In the genomic region with DNA sequence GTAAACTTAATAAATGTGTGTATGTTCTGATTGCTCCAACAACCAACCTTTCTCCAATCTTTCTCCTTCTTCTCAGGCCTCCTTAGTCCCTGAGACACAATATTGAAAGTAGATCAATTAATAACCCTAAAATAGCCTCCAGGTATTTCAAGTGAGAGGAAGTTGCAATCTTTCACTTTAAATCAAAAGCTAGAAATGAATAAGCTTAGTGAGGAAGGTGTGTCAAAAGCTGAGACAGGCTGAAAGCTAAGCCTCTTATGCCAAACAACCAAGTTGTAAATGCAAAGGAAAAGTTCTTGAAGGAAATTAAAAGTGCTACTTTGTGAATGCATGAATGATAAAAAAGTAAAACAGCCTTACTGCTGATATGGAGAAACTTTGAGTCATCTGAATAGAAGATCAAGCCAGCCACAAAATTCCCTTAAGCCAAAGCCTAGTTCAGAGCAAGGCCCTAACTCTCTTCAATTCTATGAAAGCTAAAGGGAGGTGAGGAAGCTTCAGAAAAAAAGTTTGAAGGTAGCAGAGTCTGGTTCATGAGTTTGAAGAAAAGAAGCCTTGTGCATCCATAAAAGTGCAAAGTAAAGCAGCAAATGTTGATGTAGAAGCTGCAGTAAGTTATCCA, we compare ENCODE assay signal across 11 cellular contexts. TPM values are rescaled to one million over a fixed set of nuclear protein-coding genes. Genes with fewer than 3 reads are reported as not detected.
DNase-seq lines count a peak whose midpoint lies in the region; ATAC-seq and TF ChIP-seq lines count a peak whose summit lies in the region.
"Had no signal": no experiment of that assay in that cellular context is flagged by ENCODE, and none has a peak within 500 bp of the region (broad histone marks: within the 10 kb centered on the region; RNA-seq: fewer than 3 reads in every experiment).

No MANE protein-coding gene starts in this region.

- TF ChIP-seq CTCF in GM12864 (IDR thresholded peaks at IDR 0.05; ENCODE audit: low read depth, low read length, missing control alignments): no peak
- TF ChIP-seq CTCF in esophagus muscularis mucosa (IDR thresholded peaks at IDR 0.05): no peak

- H3K27me3 ChIP-seq in esophagus muscularis mucosa: no peaks in the 10 kb centered on the region

- no peak overlapping the region for H3K4me3 ChIP-seq in GM12864 (ENCODE audit: low read depth, low read length)
- H3K4me3 ChIP-seq in esophagus muscularis mucosa: no peak overlapping the region
- H3K4me3 ChIP-seq: skin epidermis had no signal

- ATAC-seq in GM18907 (IDR thresholded peaks at IDR 0.05; ENCODE audit: unreplicated experiment) (peak; percentile 86), HG02610 (IDR thresholded peaks at IDR 0.05; ENCODE audit: unreplicated experiment) (peak; percentile 85), HG03432 (IDR thresholded peaks at IDR 0.05; ENCODE audit: unreplicated experiment) (peak; percentile 89)
- ATAC-seq: HCT116 had no signal

- TF ChIP-seq POLR2A in esophagus muscularis mucosa (IDR thresholded peaks at IDR 0.05; ENCODE audit: low read depth): no peak

- intact Hi-C loops in esophagus muscularis mucosa (cut with DNase I): no loop called here

- H3K9me3 ChIP-seq in esophagus muscularis mucosa: no peaks in the 10 kb centered on the region

- peak; percentile 8 for DNase-seq in GM12864 (ENCODE audit: low read depth)
- no peak for DNase-seq in esophagus muscularis mucosa (ENCODE audit: extremely low spot score)
- DNase-seq in NCI-H446 treated with DMSO at 0.1 percent for 48 hours (lab: John Stamatoyannopoulos, UW): no peak
- DNase-seq in NCI-H2171 (lab: John Stamatoyannopoulos, UW): no peak
- DNase-seq in NCI-H345 treated with DMSO at 0.1 percent for 48 hours (lab: John Stamatoyannopoulos, UW; ENCODE audit: unreplicated experiment): no peak
- DNase-seq: T-helper 9 cell had no signal

- peaks cover 0 to 3% (median 0%) of the 10 kb centered on the region in 4 donors for H3K4me1 ChIP-seq in esophagus muscularis mucosa

- peaks cover 0 to 42% (median 14%) of the 10 kb centered on the region in 4 donors for H3K36me3 ChIP-seq in esophagus muscularis mucosa

- H3K27ac ChIP-seq in esophagus muscularis mucosa (replicated peaks in 1 of 4): no peak overlapping the region
- H3K27ac ChIP-seq: skin epidermis had no signal

- no peak for TF ChIP-seq EP300 in esophagus muscularis mucosa (IDR thresholded peaks at IDR 0.05)

RNA-seq across cellular contexts. Expression of gene CCDC80, which starts 38.6 kb away (rescaled TPM):
- total RNA-seq in esophagus muscularis mucosa: 100 to 1,000 TPM in 2 of 4 donors, 10 to 100 TPM in 2; 34.7 to 213 (median 127) TPM

RNA-seq across cellular contexts. Expression of gene SLC35A5, which starts 40.5 kb away (rescaled TPM):
- total RNA-seq in esophagus muscularis mucosa: 10 to 100 TPM; 18.6 to 28.7 (median 22.8) TPM

RNA-seq across cellular contexts. Expression of gene ATG3, which starts 40.6 kb away (rescaled TPM):
- total RNA-seq in esophagus muscularis mucosa: 10 to 100 TPM; 41.3 to 60.3 (median 57.2) TPM
